In the genomic region with DNA sequence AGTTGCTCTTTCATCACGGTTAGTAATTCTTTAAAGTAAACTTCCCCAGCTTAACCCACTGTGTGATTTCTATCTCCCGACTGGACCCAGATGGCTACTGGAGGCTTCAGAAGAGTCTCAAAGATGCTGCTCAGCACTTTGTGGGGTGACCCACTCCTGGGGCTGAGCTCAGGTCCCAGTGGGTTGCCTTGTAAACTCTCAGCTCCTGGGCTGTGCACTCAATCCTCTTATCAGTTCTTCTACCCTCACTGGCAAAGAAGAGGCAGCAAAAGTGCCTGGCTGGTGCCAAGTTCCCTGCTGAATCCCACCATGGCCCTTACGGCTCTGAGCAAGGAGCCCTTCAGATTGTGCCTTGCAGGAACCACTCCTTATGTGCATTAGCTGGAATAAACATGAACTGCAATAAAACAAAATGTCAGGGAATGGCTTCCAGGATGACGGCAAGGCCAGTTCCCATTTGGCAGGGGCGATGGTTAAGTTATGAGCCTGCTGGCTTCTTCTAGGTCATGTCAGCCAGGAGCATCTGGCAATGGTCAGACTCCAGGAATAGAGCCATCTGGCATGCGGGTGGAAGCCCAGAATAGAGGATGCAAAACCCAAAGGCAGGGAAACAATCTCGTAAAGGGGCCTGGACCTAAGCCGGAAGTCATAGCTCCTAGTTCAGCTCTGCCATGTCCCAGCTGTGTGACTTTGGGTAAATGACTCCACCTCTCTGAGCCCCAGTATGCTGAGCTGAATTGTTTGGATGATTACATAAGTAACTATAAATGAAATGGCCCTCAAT, we compare ENCODE assay signal across 10 cellular contexts. TPM values are rescaled to one million over a fixed set of nuclear protein-coding genes. Genes with fewer than 3 reads are reported as not detected.
A peak's percentile ranks its signal among the peaks of the same experiment; 100 is the strongest.
DNase-seq lines count a peak whose midpoint lies in the region; ATAC-seq and TF ChIP-seq lines count a peak whose summit lies in the region.
"Had no signal": no experiment of that assay in that cellular context is flagged by ENCODE, and none has a peak within 500 bp of the region (broad histone marks: within the 10 kb centered on the region; RNA-seq: fewer than 3 reads in every experiment).

No MANE protein-coding gene starts in this region.

- intact Hi-C loops in ascending aorta (cut with DNase I): loop anchor here (1.0 kb wide), 4 partner anchors 10 to 340 kb away; a partner anchor contains a TSS
- intact Hi-C loops in left ventricle myocardium superior (cut with micrococcal nuclease): loop anchor here (2.0 kb wide), 1 partner anchor 71 kb away; no protein-coding TSS in a partner anchor
- intact Hi-C loops in sciatic nerve (cut with DNase I): loop anchor here (10.0 kb wide), 1 partner anchor 69 kb away; no protein-coding TSS in a partner anchor

- DNase-seq in ascending aorta (ENCODE audit: low spot score in 2 of 2) (peak in 1 of 2 donors; percentile 90), left ventricle myocardium superior (peak; percentile 82), sciatic nerve (ENCODE audit: low spot score) (peak; percentile 74), Peyer's patch (no peak), foreskin melanocyte (no peak)
- DNase-seq: spleen had no signal

- peak; percentile 15 for ATAC-seq in GM18511 (IDR thresholded peaks at IDR 0.05; ENCODE audit: unreplicated experiment)
- peak; percentile 96 for ATAC-seq in left ventricle myocardium superior
- peak; percentile 87 for ATAC-seq in sciatic nerve
- ATAC-seq in GM18858 (IDR thresholded peaks at IDR 0.05; ENCODE audit: unreplicated experiment): no peak
- ATAC-seq in GM19467 (IDR thresholded peaks at IDR 0.05; ENCODE audit: unreplicated experiment): no peak

- H3K36me3 ChIP-seq in ascending aorta (no peaks in the 10 kb centered on the region), Peyer's patch (no peaks in the 10 kb centered on the region)
- H3K36me3 ChIP-seq: spleen had no signal

- H3K27me3 ChIP-seq in ascending aorta: no peaks in the 10 kb centered on the region
- H3K27me3 ChIP-seq in Peyer's patch: no peaks in the 10 kb centered on the region

- H3K4me3 ChIP-seq in ascending aorta: peak overlapping the region in 1 of 2 donors; percentile 37
- no peak overlapping the region for H3K4me3 ChIP-seq in Peyer's patch
- H3K4me3 ChIP-seq: spleen had no signal

- peak overlapping the region; percentile 81 to 86 for H3K27ac ChIP-seq in ascending aorta
- H3K27ac ChIP-seq in Peyer's patch: peak overlapping the region in 2 of 4 donors; percentile 20 to 40
- H3K27ac ChIP-seq: spleen had no signal

- H3K9me3 ChIP-seq in ascending aorta: no peaks in the 10 kb centered on the region
- no peaks in the 10 kb centered on the region for H3K9me3 ChIP-seq in Peyer's patch
- H3K9me3 ChIP-seq: spleen had no signal

- H3K4me1 ChIP-seq in ascending aorta (peaks cover 6 to 14% of the 10 kb centered on the region in 2 donors), Peyer's patch (peaks cover 0 to 13% (median 0%) of the 10 kb centered on the region in 4 donors)

- TF ChIP-seq CTCF in ascending aorta (IDR thresholded peaks at IDR 0.05) (no peak), Peyer's patch (IDR thresholded peaks at IDR 0.05) (no peak)

- no peak for TF ChIP-seq POLR2A in Peyer's patch (IDR thresholded peaks at IDR 0.05)

RNA-seq across cellular contexts. Expression of a gene that starts 6.7 kb away (rescaled TPM):
- 4.2 TPM for total RNA-seq in ascending aorta
- total RNA-seq in left ventricle myocardium superior: 8.3 TPM
- 117 TPM for total RNA-seq in sciatic nerve
- 1 to 10 TPM in 3 of 4 donors, not detected in 1; 1.2 to 3.3 (median 1.5) TPM for total RNA-seq in Peyer's patch
- total RNA-seq: spleen had no signal

RNA-seq across cellular contexts. Expression of a gene that starts 23.7 kb away (rescaled TPM):
- total RNA-seq in ascending aorta (not detected), left ventricle myocardium superior (not detected), sciatic nerve (not detected), Peyer's patch (not detected)
- total RNA-seq: glomerular endothelial cell, spleen had no signal

Comparison
In these comparisons a context has a peak if more than half of its experiments do, and no peak if none do; other contexts are left out.
1. ATAC-seq: peak in GM18511 (single experiment), left ventricle myocardium superior (single experiment) and sciatic nerve (single experiment); none in GM18858 (single experiment) and GM19467 (single experiment).
2. DNase-seq: peak in left ventricle myocardium superior (single experiment) and sciatic nerve (single experiment); none in Peyer's patch (0 of 3) and foreskin melanocyte (single experiment).
3. RNA of a gene that starts 6.7 kb away (total RNA-seq): 117 TPM in sciatic nerve (single experiment); 8.3 TPM in left ventricle myocardium superior (single experiment), 4.2 TPM in ascending aorta (single experiment) and 1.2 to 3.3 TPM in Peyer's patch; every median in the first group is over 10 times any median in the second.